23 cellular contexts compared by ENCODE assay signal in the genomic region with DNA sequence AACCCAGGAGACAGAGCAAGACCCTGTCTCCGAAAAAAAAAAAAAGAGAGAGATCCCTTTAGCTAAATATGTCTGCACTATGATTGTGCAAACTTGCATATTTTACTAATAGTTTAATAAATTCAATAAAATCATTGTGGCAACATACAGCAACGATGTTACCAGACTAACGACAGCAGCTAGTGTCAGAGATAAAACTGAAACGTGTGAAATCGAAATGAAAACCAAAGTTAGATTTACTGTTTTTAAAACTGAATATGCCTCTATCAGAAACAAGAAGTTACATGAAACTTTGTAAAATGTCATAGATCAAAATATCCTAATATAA. TPM values are rescaled to one million over a fixed set of nuclear protein-coding genes. Genes with fewer than 3 reads are reported as not detected.
DNase-seq lines count a peak whose midpoint lies in the region; ATAC-seq and TF ChIP-seq lines count a peak whose summit lies in the region.
"Had no signal": no experiment of that assay in that cellular context is flagged by ENCODE, and none has a peak within 500 bp of the region (broad histone marks: within the 10 kb centered on the region; RNA-seq: fewer than 3 reads in every experiment).

No MANE protein-coding gene starts in this region.

- H3K36me3 Mint-ChIP-seq in activated T-cell treated with anti-CD3 and anti-CD28 coated beads, Interleukin-2, amount 50 U/mL, for 4 hours (ENCODE audit: insufficient read depth): peaks cover 7% of the 10 kb centered on the region
- peaks cover 49% of the 10 kb centered on the region for H3K36me3 Mint-ChIP-seq in activated CD4-positive, alpha-beta memory T cell treated with anti-CD3 and anti-CD28 coated beads for 36 hours

- no peaks in the 10 kb centered on the region for H3K36me3 ChIP-seq in suprapubic skin
- H3K36me3 ChIP-seq: breast epithelium, esophagus muscularis mucosa, transverse colon had no signal

- H3K4me1 ChIP-seq in suprapubic skin: peaks cover 22% of the 10 kb centered on the region
- H3K4me1 ChIP-seq: breast epithelium, Caco-2, esophagus muscularis mucosa, transverse colon had no signal

- peak overlapping the region; percentile 99 for H3K27ac Mint-ChIP-seq in activated CD4-positive, alpha-beta memory T cell treated with anti-CD3 and anti-CD28 coated beads for 36 hours
- H3K27ac Mint-ChIP-seq: nephron progenitor cell, progenitor cell of endocrine pancreas had no signal

- peak overlapping the region; percentile 68 for H3K27ac ChIP-seq in epithelial cell of prostate
- peak overlapping the region; percentile 79 for H3K27ac ChIP-seq in suprapubic skin
- H3K27ac ChIP-seq: esophagus muscularis mucosa had no signal

- peaks cover 22% of the 10 kb centered on the region for H3K9me3 Mint-ChIP-seq in activated T-cell treated with anti-CD3 and anti-CD28 coated beads, Interleukin-2, amount 50 U/mL, for 4 hours
- H3K9me3 Mint-ChIP-seq in activated CD4-positive, alpha-beta memory T cell treated with anti-CD3 and anti-CD28 coated beads for 36 hours: peaks cover 27% of the 10 kb centered on the region

- no peak for TF ChIP-seq POLR2A in suprapubic skin (IDR thresholded peaks at IDR 0.05)

- H3K4me3 ChIP-seq in suprapubic skin: no peak overlapping the region
- H3K4me3 ChIP-seq: breast epithelium, esophagus muscularis mucosa, transverse colon had no signal

- H3K27me3 ChIP-seq in suprapubic skin: no peaks in the 10 kb centered on the region
- H3K27me3 ChIP-seq: breast epithelium, esophagus muscularis mucosa, transverse colon had no signal

- TF ChIP-seq CTCF in suprapubic skin (IDR thresholded peaks at IDR 0.05): no peak

- DNase-seq in activated T-cell treated with anti-CD3 and anti-CD28 coated beads, Interleukin-2, amount 50 U/mL, for 4 hours: no peak
- DNase-seq in activated T-cell treated with anti-CD3 and anti-CD28 coated beads for 4 hours (no peak), epithelial cell of prostate (ENCODE audit: low read depth, low spot score) (no peak), suprapubic skin (ENCODE audit: low spot score in 2 of 2) (no peak), islet precursor cell (no peak), SIG-M5 treated with dmso at 0.1 percent for 504 hours (lab: John Stamatoyannopoulos, UW; ENCODE audit: unreplicated experiment) (no peak), GDM1 (lab: John Stamatoyannopoulos, UW) (no peak)
- no peak for DNase-seq in activated CD4-positive, alpha-beta memory T cell treated with anti-CD3 and anti-CD28 coated beads for 36 hours
- DNase-seq: ACHN, Caco-2, EL, Kasumi-1, NCI-H1417, NCI-H774, nephron progenitor cell, transverse colon had no signal

- ATAC-seq in activated T-cell treated with anti-CD3 and anti-CD28 coated beads, Interleukin-2, amount 50 U/mL, for 4 hours: no peak
- ATAC-seq: Panc1, SK-N-SH treated with all-trans-retinoic acid at 6 μM for 48 hours had no signal

- WGBS in suprapubic skin: 62% methylated on average over 5 of the region's 5 CpGs

- peaks cover 79% of the 10 kb centered on the region for H3K4me1 Mint-ChIP-seq in activated T-cell treated with anti-CD3 and anti-CD28 coated beads, Interleukin-2, amount 50 U/mL, for 4 hours (ENCODE audit: low read depth)
- H3K4me1 Mint-ChIP-seq in activated CD4-positive, alpha-beta memory T cell treated with anti-CD3 and anti-CD28 coated beads for 36 hours (ENCODE audit: low read depth): peaks cover 85% of the 10 kb centered on the region

- CTCF ChIA-PET in activated CD4-positive, alpha-beta memory T cell treated with anti-CD3 and anti-CD28 coated beads for 36 hours (lab: Charles Lee): interaction anchor here (0.8 to 12.1 kb wide), 7 partner anchors 9 to 86 kb away, joined by 3 to 103 read pairs (median 6); partner anchors contain the start of gene CD2

- TF ChIP-seq EP300 in suprapubic skin (IDR thresholded peaks at IDR 0.05): no peak

- H3K9me3 ChIP-seq in suprapubic skin: no peaks in the 10 kb centered on the region
- H3K9me3 ChIP-seq: breast epithelium, Caco-2 had no signal

- peak overlapping the region; percentile 75 for H3K4me3 Mint-ChIP-seq in activated T-cell treated with anti-CD3 and anti-CD28 coated beads, Interleukin-2, amount 50 U/mL, for 4 hours
- H3K4me3 Mint-ChIP-seq in activated CD4-positive, alpha-beta memory T cell treated with anti-CD3 and anti-CD28 coated beads for 36 hours: peak overlapping the region; percentile 79
- H3K4me3 Mint-ChIP-seq: nephron progenitor cell had no signal

- POLR2A ChIA-PET in activated CD4-positive, alpha-beta memory T cell treated with anti-CD3 and anti-CD28 coated beads for 36 hours (lab: Charles Lee): interaction anchor here (0.7 to 11.9 kb wide), 9 partner anchors 8 to 294 kb away, joined by 3 to 1099 read pairs (median 14); partner anchors contain the start of genes CD2 and TTF2

- no peaks in the 10 kb centered on the region for H3K27me3 Mint-ChIP-seq in activated T-cell treated with anti-CD3 and anti-CD28 coated beads, Interleukin-2, amount 50 U/mL, for 4 hours (ENCODE audit: low read depth)
- no peaks in the 10 kb centered on the region for H3K27me3 Mint-ChIP-seq in activated CD4-positive, alpha-beta memory T cell treated with anti-CD3 and anti-CD28 coated beads for 36 hours

- intact Hi-C loops in activated CD4-positive, alpha-beta memory T cell treated with anti-CD3 and anti-CD28 coated beads for 36 hours (cut with micrococcal nuclease): no loop called here

RNA-seq across cellular contexts. Expression of gene CD2, which starts 54.9 kb away (rescaled TPM):
- 100 to 1,000 TPM; 353 to 393 (median 374) TPM for total RNA-seq in activated T-cell treated with anti-CD3 and anti-CD28 coated beads, Interleukin-2, amount 50 U/mL, for 4 hours
- total RNA-seq in activated CD4-positive, alpha-beta memory T cell treated with anti-CD3 and anti-CD28 coated beads for 36 hours: 100 to 1,000 TPM; 335 to 355 TPM
- total RNA-seq in suprapubic skin: 1 to 10 TPM in 1 of 4 donors, under 1 TPM in 1, not detected in 2; 0.39 to 1.7 TPM
- total RNA-seq: Caco-2, dermis microvascular lymphatic vessel endothelial cell, lung microvascular endothelial cell, progenitor cell of endocrine pancreas had no signal

Comparison
In these comparisons a context has a peak if more than half of its experiments do, and no peak if none do; other contexts are left out.
1. RNA of gene CD2, which starts 54.9 kb away (total RNA-seq): 353 to 393 TPM in activated T-cell treated with anti-CD3 and anti-CD28 coated beads, Interleukin-2, amount 50 U/mL, for 4 hours and 335 to 355 TPM in activated CD4-positive, alpha-beta memory T cell treated with anti-CD3 and anti-CD28 coated beads for 36 hours; 0.39 to 1.7 TPM in suprapubic skin; every median in the first group is over 100 times any median in the second.